ENCODE assay signal across 10 cellular contexts in genomic region chr2:38194751-38195150, GRCh38.
"Had no signal": no experiment of that assay in that cellular context is flagged by ENCODE, and none has a peak within 500 bp of the region (broad histone marks: within the 10 kb centered on the region; RNA-seq: fewer than 3 reads in every experiment).

No MANE protein-coding gene starts in this region.

- H3K27ac ChIP-seq: gastrocnemius medialis, left ventricle myocardium inferior, sigmoid colon, stomach, upper lobe of left lung had no signal

- H3K27me3 ChIP-seq: gastrocnemius medialis, sigmoid colon, stomach, upper lobe of left lung had no signal

- H3K4me3 ChIP-seq: gastrocnemius medialis, left ventricle myocardium inferior, sigmoid colon, stomach, upper lobe of left lung had no signal

- DNase-seq: activated CD4-positive, alpha-beta T cell treated with anti-CD3 and anti-CD28 coated beads, Interleukin-2, amount 50 U/mL, for 48 hours; amniotic stem cell; endodermal cell; erythroblast; gastrocnemius medialis; left ventricle myocardium inferior; sigmoid colon; stimulated activated CD4-positive, alpha-beta T cell treated with anti-CD3 and anti-CD28 coated beads, Interleukin-4, amount 100 ng/mL, for 24 hours; stomach; upper lobe of left lung had no signal

- H3K4me1 ChIP-seq: gastrocnemius medialis, left ventricle myocardium inferior, stomach, upper lobe of left lung had no signal

- H3K9me3 ChIP-seq: gastrocnemius medialis, left ventricle myocardium inferior, sigmoid colon, stomach, upper lobe of left lung had no signal

- H3K36me3 ChIP-seq: gastrocnemius medialis, left ventricle myocardium inferior, sigmoid colon, stomach, upper lobe of left lung had no signal
